Comparison of ENCODE assay signal across 12 cellular contexts in genomic region chr13:75417006-75417384, GRCh38.
A peak's percentile ranks its signal among the peaks of the same experiment; 100 is the strongest.
DNase-seq lines count a peak whose midpoint lies in the region; ATAC-seq, FAIRE-seq and TF ChIP-seq lines count a peak whose summit lies in the region.
"Had no signal": no experiment of that assay in that cellular context is flagged by ENCODE, and none has a peak within 500 bp of the region (broad histone marks: within the 10 kb centered on the region; RNA-seq: fewer than 3 reads in every experiment).

No MANE protein-coding gene starts in this region.

- ATAC-seq in GM19043 (IDR thresholded peaks at IDR 0.05; ENCODE audit: low read depth, unreplicated experiment) (peak; percentile 16), HG02884 (IDR thresholded peaks at IDR 0.05; ENCODE audit: unreplicated experiment) (peak; percentile 1), GM12878 (peak; percentile 34), gastrocnemius medialis (peak; percentile 9 to 34), aorta (ENCODE audit: low FRiP score) (no peak)
- ATAC-seq: stimulated activated naive CD8-positive, alpha-beta T cell treated with anti-CD3 and anti-CD28 coated beads, Interleukin-15, amount 100 ng/mL, for 72 hours had no signal

- TF ChIP-seq POLR2A in GM12878 (IDR thresholded peaks at IDR 0.05; ENCODE audit: low read depth, low read length) = no peak
- TF ChIP-seq POLR2A in gastrocnemius medialis (IDR thresholded peaks at IDR 0.05) = no peak

- in situ Hi-C loops in GM12878 (cut with MboI) = no loop called here
- in situ Hi-C loops in gastrocnemius medialis (cut with MboI; ENCODE audit: low sequenced_read_pairs in 4 of 4) = no loop called here

- DNase-seq in GM12878 (ENCODE audit: low read depth, low spot score) (no peak), gastrocnemius medialis (peak in 1 of 2 donors; percentile 56), aorta (no peak), coronary artery (ENCODE audit: low spot score) (no peak), NCI-H2029 (lab: John Stamatoyannopoulos, UW) (no peak), hepatic stellate cell (ENCODE audit: low spot score) (no peak)
- DNase-seq: NCI-H510A treated with DMSO at 0.1 percent for 48 hours; stimulated activated naive CD8-positive, alpha-beta T cell treated with anti-CD3 and anti-CD28 coated beads, Interleukin-15, amount 100 ng/mL, for 72 hours; T1000 had no signal

- no peak overlapping the region for H3K9ac ChIP-seq in GM12878 (ENCODE audit: control insufficient read depth, insufficient read depth, low read length)

- RAD21 ChIA-PET in GM12878 (lab: Charles Lee; ENCODE audit: unreplicated experiment) = interaction anchor here (0.6 to 1.7 kb wide), 2 partner anchors 43 to 47 kb away, joined by 3 to 8 read pairs; no protein-coding TSS in a partner anchor

- no peak for TF ChIP-seq EP300 in GM12878 (IDR thresholded peaks at IDR 0.05; ENCODE audit: borderline replicate concordance in 1 of 2, control insufficient read depth in 1 of 2, low read depth in 2 of 2, low read length in 2 of 2)

- CTCF ChIA-PET in GM12878 (lab: Yijun Ruan, JAX) = interaction anchor here (1.3 to 5.8 kb wide), 4 partner anchors 41 to 66 kb away, joined by 3 to 41 read pairs (median 4); no protein-coding TSS in a partner anchor

- POLR2A ChIA-PET in GM12878 (lab: Charles Lee) = interaction anchor here (0.6 kb wide), 1 partner anchor 499 kb away, joined by 3 read pairs; no protein-coding TSS in a partner anchor

- H2AFZ ChIP-seq in GM12878 (ENCODE audit: control insufficient read depth, low read depth, low read length) = no peak overlapping the region

- H4K20me1 ChIP-seq in GM12878 (ENCODE audit: control insufficient read depth, insufficient read depth) = no peaks in the 10 kb centered on the region

- BruUV-seq in GM12878 (replicated peaks; lab: Mats Ljungman, UMichigan) = no TSS peak

- no peak for TF ChIP-seq RAD21 in GM12878 (IDR thresholded peaks at IDR 0.05; ENCODE audit: insufficient read depth, low read depth, low read length)

- no peaks in the 10 kb centered on the region for H3K27me3 ChIP-seq in GM12878 (replicated peaks in 1 of 2; ENCODE audit: control insufficient read depth in 2 of 2, insufficient read depth in 2 of 2, low read length in 1 of 2)
- H3K27me3 ChIP-seq in gastrocnemius medialis = no peaks in the 10 kb centered on the region
- no peaks in the 10 kb centered on the region for H3K27me3 ChIP-seq in aorta (ENCODE audit: control insufficient read depth in 1 of 2, insufficient read depth in 2 of 2, low read length in 1 of 2)

- intact Hi-C loops in GM12878 (cut with micrococcal nuclease; ENCODE audit: unreplicated experiment) = no loop called here
- intact Hi-C loops in gastrocnemius medialis (cut with DNase I; ENCODE audit: low total_unique reads) = loop anchor here (2.0 to 5.0 kb wide), 2 partner anchors 30 to 45 kb away; no protein-coding TSS in a partner anchor
- intact Hi-C loops in aorta (cut with DNase I) = no loop called here

- H3K79me2 ChIP-seq in GM12878 (ENCODE audit: control insufficient read depth, insufficient read depth, low read length) = peaks cover 9% of the 10 kb centered on the region

- TF ChIP-seq CTCF in GM12878 (IDR thresholded peaks at IDR 0.05 in 2 of 3, conservative IDR thresholded peaks at IDR 0.05 in 1 of 3; ENCODE audit: control insufficient read depth in 2 of 3, extremely low read depth in 1 of 3, insufficient read depth in 1 of 3, low read depth in 3 of 3, low read length in 3 of 3) = no peak
- TF ChIP-seq CTCF in gastrocnemius medialis (IDR thresholded peaks at IDR 0.05 in 4 of 5, conservative IDR thresholded peaks at IDR 0.05 in 1 of 5) = peak in 1 of 5 experiments; percentile 26
- no peak for TF ChIP-seq CTCF in coronary artery (IDR thresholded peaks at IDR 0.05)

- SMC1A ChIA-PET in GM12878 (lab: Charles Lee; ENCODE audit: uncharacterized antibody, unreplicated experiment) = interaction anchor here (0.6 to 3.5 kb wide), 10 partner anchors 11 to 126 kb away, joined by 3 to 12 read pairs (median 4); partner anchors contain the start of gene TBC1D4

- H3K36me3 ChIP-seq in GM12878 (ENCODE audit: control insufficient read depth in 2 of 2, insufficient read depth in 2 of 2, low read length in 1 of 2) (no peaks in the 10 kb centered on the region), gastrocnemius medialis (no peaks in the 10 kb centered on the region), aorta (ENCODE audit: control insufficient read depth in 1 of 2, insufficient read depth in 2 of 2, low read length in 1 of 2) (no peaks in the 10 kb centered on the region)

- peaks cover 17% of the 10 kb centered on the region for H3K4me1 ChIP-seq in GM12878 (ENCODE audit: control insufficient read depth, insufficient read depth, low read length)
- peaks cover 73 to 80% of the 10 kb centered on the region in 2 donors for H3K4me1 ChIP-seq in gastrocnemius medialis
- H3K4me1 ChIP-seq in aorta (ENCODE audit: control insufficient read depth in 1 of 2, insufficient read depth in 2 of 2, low read length in 2 of 2) = no peaks in the 10 kb centered on the region

- H3K9me3 ChIP-seq in GM12878 (replicated peaks; ENCODE audit: control insufficient read depth, insufficient read depth, low read length) = no peaks in the 10 kb centered on the region
- no peaks in the 10 kb centered on the region for H3K9me3 ChIP-seq in gastrocnemius medialis
- H3K9me3 ChIP-seq in aorta (ENCODE audit: control insufficient read depth, low read length) = no peaks in the 10 kb centered on the region

- H3K4me2 ChIP-seq in GM12878 (ENCODE audit: control insufficient read depth, insufficient read depth) = peak overlapping the region; percentile 19

- H3K4me3 ChIP-seq in GM12878 (no peak overlapping the region), gastrocnemius medialis (no peak overlapping the region), aorta (ENCODE audit: low read length in 2 of 2) (no peak overlapping the region), coronary artery (no peak overlapping the region)

- FAIRE-seq in GM12878 (lab: Jason Lieb, UNC) = peak; percentile 54
- FAIRE-seq: endothelial cell of umbilical vein had no signal

- 64% methylated on average over 6 of the region's 6 CpGs for WGBS in GM12878 (ENCODE audit: insufficient coverage, insufficient replicate concordance, low lambda C conversion rate, missing lambda C conversion rate)
- WGBS in aorta, 2 donors = 91 to 95% methylated on average over 6 of the region's 6 CpGs

- H3K27ac ChIP-seq in GM12878 (ENCODE audit: control insufficient read depth, insufficient read depth) (no peak overlapping the region), gastrocnemius medialis (peak overlapping the region; percentile 80 to 89 (median 87)), aorta (ENCODE audit: low read depth in 1 of 2, low read length in 2 of 2) (no peak overlapping the region), coronary artery (peak overlapping the region in 1 of 2 donors; percentile 59)

TF ChIP-seq in GM12878, 131 proteins besides CTCF, POLR2A, EP300 and RAD21 (continues in another document):
- TF ChIP-seq TCF3 (IDR thresholded peaks at IDR 0.05; ENCODE audit: borderline replicate concordance, insufficient read depth, low read depth, low read length) = no peak
- TF ChIP-seq HDAC6 (IDR thresholded peaks at IDR 0.05; ENCODE audit: unreplicated experiment) = no peak
- TF ChIP-seq SIX5 (IDR thresholded peaks at IDR 0.05; ENCODE audit: low read depth, low read length, severe bottlenecking) = no peak
- no peak for TF ChIP-seq WRNIP1 (IDR thresholded peaks at IDR 0.05; ENCODE audit: borderline replicate concordance, low read depth, low read length)
- no peak for TF ChIP-seq SPI1 (IDR thresholded peaks at IDR 0.05; ENCODE audit: borderline replicate concordance, insufficient read depth, low read depth, low read length)
- TF ChIP-seq RBBP5 (conservative IDR thresholded peaks at IDR 0.05) = no peak
- no peak for TF ChIP-seq BCLAF1 (IDR thresholded peaks at IDR 0.05)
- no peak for TF ChIP-seq KLF5 (IDR thresholded peaks at IDR 0.05; ENCODE audit: partially characterized antibody)
- TF ChIP-seq HDAC2 (IDR thresholded peaks at IDR 0.05) = no peak
- TF ChIP-seq ZNF207 (IDR thresholded peaks at IDR 0.05; ENCODE audit: borderline replicate concordance) = no peak
- no peak for TF ChIP-seq BACH1 (IDR thresholded peaks at IDR 0.05; ENCODE audit: borderline replicate concordance)
- no peak for TF ChIP-seq RELA (IDR thresholded peaks at IDR 0.05; ENCODE audit: borderline replicate concordance, partially characterized antibody)
- TF ChIP-seq ATF7 (IDR thresholded peaks at IDR 0.05; ENCODE audit: low read depth) = no peak

Comparison
In these comparisons a context has a peak if more than half of its experiments do, and no peak if none do; other contexts are left out.
1. H3K27ac ChIP-seq: peak in gastrocnemius medialis (4 of 4); none in GM12878 (single experiment) and aorta (0 of 2).